Comparison of ENCODE assay signal across 1 cellular context in the genomic region with DNA sequence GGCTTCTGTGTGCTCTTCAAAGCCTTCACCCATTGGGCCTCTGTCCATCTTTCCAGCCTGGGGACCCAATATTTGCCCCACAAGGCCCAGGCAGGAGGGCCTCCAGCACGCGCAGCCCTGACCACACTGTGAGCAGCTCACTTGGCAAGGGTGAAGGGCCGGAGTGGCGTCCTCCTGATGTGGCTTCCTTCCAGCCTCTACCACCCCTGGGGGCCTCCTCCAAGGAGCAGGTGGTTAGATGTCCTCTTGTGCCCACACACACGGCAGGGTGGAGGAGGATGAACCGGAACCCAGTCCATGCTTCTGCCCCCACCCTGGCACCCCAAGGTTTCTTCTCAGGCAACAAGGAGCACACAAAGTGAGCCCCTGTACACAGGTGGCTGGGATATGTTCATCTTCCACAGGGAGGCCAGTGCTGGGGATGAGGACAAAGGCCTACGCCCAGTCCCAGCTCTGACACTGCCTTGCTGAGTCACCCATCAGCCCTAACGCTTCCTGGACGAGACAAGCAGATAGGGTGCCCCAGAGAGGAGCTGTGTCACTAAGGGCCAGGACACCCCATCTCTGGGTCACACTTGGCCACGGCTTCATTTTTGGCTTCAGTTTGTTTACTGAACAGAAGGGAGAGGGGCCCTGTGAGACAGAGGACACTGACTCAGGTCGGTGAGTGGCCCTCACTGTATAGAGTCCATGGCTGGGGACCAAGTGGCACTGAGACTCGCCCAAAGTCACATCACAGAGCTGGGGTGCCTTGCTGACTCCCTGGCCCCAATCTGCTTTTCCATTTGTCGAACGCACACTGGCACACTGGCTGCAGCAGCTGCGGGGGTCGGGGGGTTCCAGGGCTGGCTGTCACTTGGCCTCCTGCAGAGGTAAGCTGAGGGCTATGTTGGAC.
TF ChIP-seq lines count a peak whose summit lies in the region.

No MANE protein-coding gene starts in this region.

TF ChIP-seq in K562, 482 proteins besides CTCF, POLR2A, EP300 and RAD21 (continued from another document and continues in another):
- TF ChIP-seq, protein P1, sequence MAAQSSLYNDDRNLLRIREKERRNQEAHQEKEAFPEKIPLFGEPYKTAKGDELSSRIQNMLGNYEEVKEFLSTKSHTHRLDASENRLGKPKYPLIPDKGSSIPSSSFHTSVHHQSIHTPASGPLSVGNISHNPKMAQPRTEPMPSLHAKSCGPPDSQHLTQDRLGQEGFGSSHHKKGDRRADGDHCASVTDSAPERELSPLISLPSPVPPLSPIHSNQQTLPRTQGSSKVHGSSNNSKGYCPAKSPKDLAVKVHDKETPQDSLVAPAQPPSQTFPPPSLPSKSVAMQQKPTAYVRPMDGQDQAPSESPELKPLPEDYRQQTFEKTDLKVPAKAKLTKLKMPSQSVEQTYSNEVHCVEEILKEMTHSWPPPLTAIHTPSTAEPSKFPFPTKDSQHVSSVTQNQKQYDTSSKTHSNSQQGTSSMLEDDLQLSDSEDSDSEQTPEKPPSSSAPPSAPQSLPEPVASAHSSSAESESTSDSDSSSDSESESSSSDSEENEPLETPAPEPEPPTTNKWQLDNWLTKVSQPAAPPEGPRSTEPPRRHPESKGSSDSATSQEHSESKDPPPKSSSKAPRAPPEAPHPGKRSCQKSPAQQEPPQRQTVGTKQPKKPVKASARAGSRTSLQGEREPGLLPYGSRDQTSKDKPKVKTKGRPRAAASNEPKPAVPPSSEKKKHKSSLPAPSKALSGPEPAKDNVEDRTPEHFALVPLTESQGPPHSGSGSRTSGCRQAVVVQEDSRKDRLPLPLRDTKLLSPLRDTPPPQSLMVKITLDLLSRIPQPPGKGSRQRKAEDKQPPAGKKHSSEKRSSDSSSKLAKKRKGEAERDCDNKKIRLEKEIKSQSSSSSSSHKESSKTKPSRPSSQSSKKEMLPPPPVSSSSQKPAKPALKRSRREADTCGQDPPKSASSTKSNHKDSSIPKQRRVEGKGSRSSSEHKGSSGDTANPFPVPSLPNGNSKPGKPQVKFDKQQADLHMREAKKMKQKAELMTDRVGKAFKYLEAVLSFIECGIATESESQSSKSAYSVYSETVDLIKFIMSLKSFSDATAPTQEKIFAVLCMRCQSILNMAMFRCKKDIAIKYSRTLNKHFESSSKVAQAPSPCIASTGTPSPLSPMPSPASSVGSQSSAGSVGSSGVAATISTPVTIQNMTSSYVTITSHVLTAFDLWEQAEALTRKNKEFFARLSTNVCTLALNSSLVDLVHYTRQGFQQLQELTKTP (IDR thresholded peaks at IDR 0.05; ENCODE audit: low read depth in 1 of 2, partially characterized antibody in 2 of 2), result no peak
- TF ChIP-seq, protein P2, sequence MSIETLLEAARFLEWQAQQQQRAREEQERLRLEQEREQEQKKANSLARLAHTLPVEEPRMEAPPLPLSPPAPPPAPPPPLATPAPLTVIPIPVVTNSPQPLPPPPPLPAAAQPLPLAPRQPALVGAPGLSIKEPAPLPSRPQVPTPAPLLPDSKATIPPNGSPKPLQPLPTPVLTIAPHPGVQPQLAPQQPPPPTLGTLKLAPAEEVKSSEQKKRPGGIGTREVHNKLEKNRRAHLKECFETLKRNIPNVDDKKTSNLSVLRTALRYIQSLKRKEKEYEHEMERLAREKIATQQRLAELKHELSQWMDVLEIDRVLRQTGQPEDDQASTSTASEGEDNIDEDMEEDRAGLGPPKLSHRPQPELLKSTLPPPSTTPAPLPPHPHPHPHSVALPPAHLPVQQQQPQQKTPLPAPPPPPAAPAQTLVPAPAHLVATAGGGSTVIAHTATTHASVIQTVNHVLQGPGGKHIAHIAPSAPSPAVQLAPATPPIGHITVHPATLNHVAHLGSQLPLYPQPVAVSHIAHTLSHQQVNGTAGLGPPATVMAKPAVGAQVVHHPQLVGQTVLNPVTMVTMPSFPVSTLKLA (conservative IDR thresholded peaks at IDR 0.05), result peak in 1 of 2 experiments; percentile 52; a peak in 2 of 4 replicates
- TF ChIP-seq BRF1 (IDR thresholded peaks at IDR 0.05; ENCODE audit: borderline replicate concordance, extremely low read depth, insufficient read length) (no peak), ZNF239 (CRISPR knock-in tag; IDR thresholded peaks at IDR 0.05) (no peak), TBL1XR1 (IDR thresholded peaks at IDR 0.05; ENCODE audit: low read length in 2 of 2) (peak in 1 of 2 experiments; percentile 39; a peak in 1 of 4 replicates), ELF4 (CRISPR knock-in tag; IDR thresholded peaks at IDR 0.05) (no peak), ZKSCAN8 (CRISPR knock-in tag; IDR thresholded peaks at IDR 0.05) (0 out of 2 replicates have a peak, but pooled peaks have one; percentile 21), FOXK2 (conservative IDR thresholded peaks at IDR 0.05 in 1 of 2, IDR thresholded peaks at IDR 0.05 in 1 of 2; ENCODE audit: low read depth in 2 of 2) (0 out of 4 replicates have a peak, but pooled peaks have one; percentile 40 to 42), ZNF282 (CRISPR knock-in tag; IDR thresholded peaks at IDR 0.05) (no peak), EP400 (IDR thresholded peaks at IDR 0.05) (peak; percentile 67), PHF21A (IDR thresholded peaks at IDR 0.05; ENCODE audit: borderline replicate concordance, low read depth) (no peak), SMAD4 (CRISPR knock-in tag; conservative IDR thresholded peaks at IDR 0.05) (no peak), ZNF699 (CRISPR knock-in tag; IDR thresholded peaks at IDR 0.05; ENCODE audit: insufficient replicate concordance) (no peak), HDAC1 (IDR thresholded peaks at IDR 0.05) (peak in 1 of 2 experiments; percentile 59; a peak in 1 of 4 replicates), MECOM (CRISPR knock-in tag; IDR thresholded peaks at IDR 0.05) (no peak), CBX2 (IDR thresholded peaks at IDR 0.05; ENCODE audit: insufficient read depth, low read length, poor library complexity, severe bottlenecking) (no peak), ZNF75A (CRISPR knock-in tag; IDR thresholded peaks at IDR 0.05) (no peak), KLF6 (CRISPR knock-in tag; IDR thresholded peaks at IDR 0.05; ENCODE audit: borderline replicate concordance) (no peak; the same call in 1 of the 2 replicates), MYNN (IDR thresholded peaks at IDR 0.05) (peak; percentile 58; the same call in 1 of the 2 replicates), MYNN (CRISPR knock-in tag; IDR thresholded peaks at IDR 0.05) (no peak), ZNF41 (CRISPR knock-in tag; conservative IDR thresholded peaks at IDR 0.05) (no peak), ZC3H8 (IDR thresholded peaks at IDR 0.05) (no peak), ELF1 (tag; IDR thresholded peaks at IDR 0.05) (peak; percentile 49; the same call in 1 of the 2 replicates), MED1 (CRISPR knock-in tag; IDR thresholded peaks at IDR 0.05; ENCODE audit: borderline replicate concordance) (no peak), CAMTA2 (CRISPR knock-in tag; conservative IDR thresholded peaks at IDR 0.05) (no peak), ATF1 (CRISPR knock-in tag; IDR thresholded peaks at IDR 0.05) (no peak), ATF1 (tag; IDR thresholded peaks at IDR 0.05) (peak; percentile 59), BDP1 (IDR thresholded peaks at IDR 0.05; ENCODE audit: insufficient read depth, insufficient read length) (no peak), HCFC1 (IDR thresholded peaks at IDR 0.05; ENCODE audit: low read depth, low read length) (0 out of 2 replicates have a peak, but pooled peaks have one; percentile 15), YBX1 (IDR thresholded peaks at IDR 0.05) (no peak), SOX6 (IDR thresholded peaks at IDR 0.05) (no peak), ZNF212 (CRISPR knock-in tag; IDR thresholded peaks at IDR 0.05) (no peak), ZNF143 (CRISPR knock-in tag; IDR thresholded peaks at IDR 0.05) (no peak), ZNF764 (CRISPR knock-in tag; IDR thresholded peaks at IDR 0.05; ENCODE audit: low read depth) (no peak), HMG20B (CRISPR knock-in tag; IDR thresholded peaks at IDR 0.05) (no peak), E2F3 (CRISPR knock-in tag; IDR thresholded peaks at IDR 0.05) (no peak), ZZZ3 (IDR thresholded peaks at IDR 0.05) (no peak), FOSL1 (tag; conservative IDR thresholded peaks at IDR 0.05) (peak; percentile 82), ZNF77 (CRISPR knock-in tag; IDR thresholded peaks at IDR 0.05) (no peak), ARNT (IDR thresholded peaks at IDR 0.05) (0 out of 4 replicates have a peak, but pooled peaks of 1 of the 2 experiments have one; percentile 23)
- TF ChIP-seq, protein P3, sequence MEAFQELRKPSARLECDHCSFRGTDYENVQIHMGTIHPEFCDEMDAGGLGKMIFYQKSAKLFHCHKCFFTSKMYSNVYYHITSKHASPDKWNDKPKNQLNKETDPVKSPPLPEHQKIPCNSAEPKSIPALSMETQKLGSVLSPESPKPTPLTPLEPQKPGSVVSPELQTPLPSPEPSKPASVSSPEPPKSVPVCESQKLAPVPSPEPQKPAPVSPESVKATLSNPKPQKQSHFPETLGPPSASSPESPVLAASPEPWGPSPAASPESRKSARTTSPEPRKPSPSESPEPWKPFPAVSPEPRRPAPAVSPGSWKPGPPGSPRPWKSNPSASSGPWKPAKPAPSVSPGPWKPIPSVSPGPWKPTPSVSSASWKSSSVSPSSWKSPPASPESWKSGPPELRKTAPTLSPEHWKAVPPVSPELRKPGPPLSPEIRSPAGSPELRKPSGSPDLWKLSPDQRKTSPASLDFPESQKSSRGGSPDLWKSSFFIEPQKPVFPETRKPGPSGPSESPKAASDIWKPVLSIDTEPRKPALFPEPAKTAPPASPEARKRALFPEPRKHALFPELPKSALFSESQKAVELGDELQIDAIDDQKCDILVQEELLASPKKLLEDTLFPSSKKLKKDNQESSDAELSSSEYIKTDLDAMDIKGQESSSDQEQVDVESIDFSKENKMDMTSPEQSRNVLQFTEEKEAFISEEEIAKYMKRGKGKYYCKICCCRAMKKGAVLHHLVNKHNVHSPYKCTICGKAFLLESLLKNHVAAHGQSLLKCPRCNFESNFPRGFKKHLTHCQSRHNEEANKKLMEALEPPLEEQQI (IDR thresholded peaks at IDR 0.05), result no peak
- TF ChIP-seq, protein P4, sequence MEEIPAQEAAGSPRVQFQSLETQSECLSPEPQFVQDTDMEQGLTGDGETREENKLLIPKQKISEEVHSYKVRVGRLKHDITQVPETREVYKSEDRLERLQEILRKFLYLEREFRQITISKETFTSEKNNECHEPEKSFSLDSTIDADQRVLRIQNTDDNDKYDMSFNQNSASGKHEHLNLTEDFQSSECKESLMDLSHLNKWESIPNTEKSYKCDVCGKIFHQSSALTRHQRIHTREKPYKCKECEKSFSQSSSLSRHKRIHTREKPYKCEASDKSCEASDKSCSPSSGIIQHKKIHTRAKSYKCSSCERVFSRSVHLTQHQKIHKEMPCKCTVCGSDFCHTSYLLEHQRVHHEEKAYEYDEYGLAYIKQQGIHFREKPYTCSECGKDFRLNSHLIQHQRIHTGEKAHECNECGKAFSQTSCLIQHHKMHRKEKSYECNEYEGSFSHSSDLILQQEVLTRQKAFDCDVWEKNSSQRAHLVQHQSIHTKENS (CRISPR knock-in tag; IDR thresholded peaks at IDR 0.05), result no peak
- TF ChIP-seq, protein P5, sequence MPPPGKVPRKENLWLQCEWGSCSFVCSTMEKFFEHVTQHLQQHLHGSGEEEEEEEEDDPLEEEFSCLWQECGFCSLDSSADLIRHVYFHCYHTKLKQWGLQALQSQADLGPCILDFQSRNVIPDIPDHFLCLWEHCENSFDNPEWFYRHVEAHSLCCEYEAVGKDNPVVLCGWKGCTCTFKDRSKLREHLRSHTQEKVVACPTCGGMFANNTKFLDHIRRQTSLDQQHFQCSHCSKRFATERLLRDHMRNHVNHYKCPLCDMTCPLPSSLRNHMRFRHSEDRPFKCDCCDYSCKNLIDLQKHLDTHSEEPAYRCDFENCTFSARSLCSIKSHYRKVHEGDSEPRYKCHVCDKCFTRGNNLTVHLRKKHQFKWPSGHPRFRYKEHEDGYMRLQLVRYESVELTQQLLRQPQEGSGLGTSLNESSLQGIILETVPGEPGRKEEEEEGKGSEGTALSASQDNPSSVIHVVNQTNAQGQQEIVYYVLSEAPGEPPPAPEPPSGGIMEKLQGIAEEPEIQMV (tag; conservative IDR thresholded peaks at IDR 0.05; ENCODE audit: low read depth), result no peak
- TF ChIP-seq, protein P6, sequence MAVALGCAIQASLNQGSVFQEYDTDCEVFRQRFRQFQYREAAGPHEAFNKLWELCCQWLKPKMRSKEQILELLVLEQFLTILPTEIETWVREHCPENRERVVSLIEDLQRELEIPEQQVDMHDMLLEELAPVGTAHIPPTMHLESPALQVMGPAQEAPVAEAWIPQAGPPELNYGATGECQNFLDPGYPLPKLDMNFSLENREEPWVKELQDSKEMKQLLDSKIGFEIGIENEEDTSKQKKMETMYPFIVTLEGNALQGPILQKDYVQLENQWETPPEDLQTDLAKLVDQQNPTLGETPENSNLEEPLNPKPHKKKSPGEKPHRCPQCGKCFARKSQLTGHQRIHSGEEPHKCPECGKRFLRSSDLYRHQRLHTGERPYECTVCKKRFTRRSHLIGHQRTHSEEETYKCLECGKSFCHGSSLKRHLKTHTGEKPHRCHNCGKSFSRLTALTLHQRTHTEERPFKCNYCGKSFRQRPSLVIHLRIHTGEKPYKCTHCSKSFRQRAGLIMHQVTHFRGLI (CRISPR knock-in tag; IDR thresholded peaks at IDR 0.05), result no peak
- TF ChIP-seq, protein P7, sequence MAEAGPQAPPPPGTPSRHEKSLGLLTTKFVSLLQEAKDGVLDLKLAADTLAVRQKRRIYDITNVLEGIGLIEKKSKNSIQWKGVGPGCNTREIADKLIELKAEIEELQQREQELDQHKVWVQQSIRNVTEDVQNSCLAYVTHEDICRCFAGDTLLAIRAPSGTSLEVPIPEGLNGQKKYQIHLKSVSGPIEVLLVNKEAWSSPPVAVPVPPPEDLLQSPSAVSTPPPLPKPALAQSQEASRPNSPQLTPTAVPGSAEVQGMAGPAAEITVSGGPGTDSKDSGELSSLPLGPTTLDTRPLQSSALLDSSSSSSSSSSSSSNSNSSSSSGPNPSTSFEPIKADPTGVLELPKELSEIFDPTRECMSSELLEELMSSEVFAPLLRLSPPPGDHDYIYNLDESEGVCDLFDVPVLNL (CRISPR knock-in tag; IDR thresholded peaks at IDR 0.05; ENCODE audit: low read depth), result no peak
- TF ChIP-seq, protein P8, sequence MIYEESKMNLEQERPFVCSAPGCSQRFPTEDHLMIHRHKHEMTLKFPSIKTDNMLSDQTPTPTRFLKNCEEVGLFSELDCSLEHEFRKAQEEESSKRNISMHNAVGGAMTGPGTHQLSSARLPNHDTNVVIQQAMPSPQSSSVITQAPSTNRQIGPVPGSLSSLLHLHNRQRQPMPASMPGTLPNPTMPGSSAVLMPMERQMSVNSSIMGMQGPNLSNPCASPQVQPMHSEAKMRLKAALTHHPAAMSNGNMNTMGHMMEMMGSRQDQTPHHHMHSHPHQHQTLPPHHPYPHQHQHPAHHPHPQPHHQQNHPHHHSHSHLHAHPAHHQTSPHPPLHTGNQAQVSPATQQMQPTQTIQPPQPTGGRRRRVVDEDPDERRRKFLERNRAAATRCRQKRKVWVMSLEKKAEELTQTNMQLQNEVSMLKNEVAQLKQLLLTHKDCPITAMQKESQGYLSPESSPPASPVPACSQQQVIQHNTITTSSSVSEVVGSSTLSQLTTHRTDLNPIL (CRISPR knock-in tag; IDR thresholded peaks at IDR 0.05), result no peak
- TF ChIP-seq, protein P9, sequence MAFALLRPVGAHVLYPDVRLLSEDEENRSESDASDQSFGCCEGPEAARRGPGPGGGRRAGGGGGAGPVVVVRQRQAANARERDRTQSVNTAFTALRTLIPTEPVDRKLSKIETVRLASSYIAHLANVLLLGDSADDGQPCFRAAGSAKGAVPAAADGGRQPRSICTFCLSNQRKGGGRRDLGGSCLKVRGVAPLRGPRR (CRISPR knock-in tag; IDR thresholded peaks at IDR 0.05), result no peak
- TF ChIP-seq, protein P10, sequence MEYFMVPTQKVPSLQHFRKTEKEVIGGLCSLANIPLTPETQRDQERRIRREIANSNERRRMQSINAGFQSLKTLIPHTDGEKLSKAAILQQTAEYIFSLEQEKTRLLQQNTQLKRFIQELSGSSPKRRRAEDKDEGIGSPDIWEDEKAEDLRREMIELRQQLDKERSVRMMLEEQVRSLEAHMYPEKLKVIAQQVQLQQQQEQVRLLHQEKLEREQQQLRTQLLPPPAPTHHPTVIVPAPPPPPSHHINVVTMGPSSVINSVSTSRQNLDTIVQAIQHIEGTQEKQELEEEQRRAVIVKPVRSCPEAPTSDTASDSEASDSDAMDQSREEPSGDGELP (CRISPR knock-in tag; IDR thresholded peaks at IDR 0.05; ENCODE audit: borderline replicate concordance), result peak; percentile 54; the same call in 1 of the 2 replicates
